In genomic region chr12:56104815-56105476, GRCh38 we compare ENCODE assay signal across 8 cellular contexts. TPM values are rescaled to one million over a fixed set of nuclear protein-coding genes. Genes with fewer than 3 reads are reported as not detected.
DNase-seq lines count a peak whose midpoint lies in the region; TF ChIP-seq lines count a peak whose summit lies in the region.

No MANE protein-coding gene starts in this region.

- H3K4me1 ChIP-seq in HAP-1 (peaks cover 16% of the 10 kb centered on the region; the same call in 1 of the 2 replicates), NT2/D1 (ENCODE audit: insufficient read depth, insufficient read length) (no peaks in the 10 kb centered on the region), ascending aorta (peaks cover 0 to 13% of the 10 kb centered on the region in 2 donors)

- peak; percentile 32 for DNase-seq in EL
- DNase-seq in HAP-1 (ENCODE audit: low spot score in 2 of 2): peak in 1 of 2 experiments; percentile 42
- DNase-seq in NT2/D1 (ENCODE audit: low read depth, low spot score): no peak
- no peak for DNase-seq in ascending aorta (ENCODE audit: low spot score in 2 of 2)
- peak; percentile 39 for DNase-seq in iris pigment epithelial cell (ENCODE audit: low read depth)
- DNase-seq in stimulated activated CD4-positive, alpha-beta T cell treated with anti-CD3 and anti-CD28 coated beads, Interleukin-4, amount 100 ng/mL, for 24 hours: peak; percentile 33
- no peak for DNase-seq in NCI-H526 treated with DMSO at 0.1 percent for 48 hours (lab: John Stamatoyannopoulos, UW)
- no peak for DNase-seq in GM19240 (ENCODE audit: insufficient read length, low spot score)

- H3K27ac ChIP-seq in ascending aorta: peak overlapping the region; percentile 77 to 83

- intact Hi-C loops in ascending aorta (cut with DNase I): loop anchor here (1.0 kb wide), 3 partner anchors 11 to 63 kb away; partner anchors contain the start of gene RPL41

- H3K4me3 ChIP-seq in HAP-1 (peak overlapping the region; percentile 89), NT2/D1 (ENCODE audit: insufficient read length, low read depth) (peak overlapping the region; percentile 98), ascending aorta (peak overlapping the region; percentile 69 to 88)

- in situ Hi-C loops in HAP-1 (cut with MboI; ENCODE audit: low sequenced_read_pairs): loop anchor here (10.0 to 25.0 kb wide), 2 partner anchors 60 to 1818 kb away; partner anchors contain the start of genes CBX5, HNRNPA1 and RPS26

- H3K36me3 ChIP-seq in HAP-1 (replicated peaks) (peaks cover 47% of the 10 kb centered on the region), NT2/D1 (ENCODE audit: insufficient read depth, insufficient read length, low read length) (peaks cover 66% of the 10 kb centered on the region), ascending aorta (peaks cover 32 to 34% of the 10 kb centered on the region in 2 donors)

- TF ChIP-seq CTCF in ascending aorta (IDR thresholded peaks at IDR 0.05): no peak

- H3K27me3 ChIP-seq in HAP-1 (ENCODE audit: low read depth): no peaks in the 10 kb centered on the region
- H3K27me3 ChIP-seq in NT2/D1 (ENCODE audit: insufficient read depth, insufficient read length): no peaks in the 10 kb centered on the region
- no peaks in the 10 kb centered on the region for H3K27me3 ChIP-seq in ascending aorta

- H3K9me3 ChIP-seq in HAP-1 (no peaks in the 10 kb centered on the region), NT2/D1 (ENCODE audit: insufficient read depth, low read length) (no peaks in the 10 kb centered on the region), ascending aorta (no peaks in the 10 kb centered on the region)

- peak overlapping the region; percentile 99 for H3K9ac ChIP-seq in NT2/D1 (ENCODE audit: insufficient read length, low read depth)

RNA-seq across cellular contexts. Expression of gene PA2G4, which starts 0.6 kb away (rescaled TPM):
- 101 TPM for total RNA-seq in ascending aorta

RNA-seq across cellular contexts. Expression of gene RPL41, which starts 11.5 kb away (rescaled TPM):
- 1,819 TPM for total RNA-seq in ascending aorta

RNA-seq across cellular contexts. Expression of gene ZC3H10, which starts 13.1 kb away (rescaled TPM):
- total RNA-seq in ascending aorta: 11.1 TPM

RNA-seq across cellular contexts. Expression of gene ESYT1, which starts 23.1 kb away (rescaled TPM):
- 119 TPM for total RNA-seq in ascending aorta

RNA-seq across cellular contexts. Expression of gene ERBB3, which starts 25.0 kb away (rescaled TPM):
- total RNA-seq in ascending aorta: 3.2 TPM

Comparison
In these comparisons a context has a peak if more than half of its experiments do, and no peak if none do; other contexts are left out.
1. DNase-seq: peak in EL (single experiment), iris pigment epithelial cell (single experiment) and stimulated activated CD4-positive, alpha-beta T cell treated with anti-CD3 and anti-CD28 coated beads, Interleukin-4, amount 100 ng/mL, for 24 hours (single experiment); none in NT2/D1 (single experiment), ascending aorta (0 of 2), NCI-H526 treated with DMSO at 0.1 percent for 48 hours (single experiment) and GM19240 (single experiment).
2. Peak in every context shown above with its lines, with median percentiles within 50 percentile points of each other: H3K4me3 ChIP-seq.